Comparison of ENCODE assay signal across 23 cellular contexts in the genomic region with DNA sequence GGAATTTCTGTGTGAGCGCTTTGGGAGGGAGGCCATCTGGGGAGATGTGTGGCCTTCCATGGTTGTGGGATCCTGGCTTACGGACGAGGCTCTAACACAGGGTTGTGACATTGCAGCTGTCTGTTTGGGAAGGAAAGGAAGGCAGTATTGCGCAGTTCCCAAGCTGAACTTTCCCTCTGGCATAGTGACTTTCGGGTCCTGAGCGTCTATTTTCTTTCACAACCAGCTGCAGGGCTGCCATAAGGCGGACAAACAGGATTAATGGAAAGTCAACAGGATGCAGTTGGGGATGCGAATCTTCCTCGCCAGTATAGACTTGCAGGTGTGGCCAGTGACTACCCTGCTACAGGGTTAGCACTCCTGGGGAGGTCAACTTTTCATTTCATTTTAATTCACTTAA. TPM values are rescaled to one million over a fixed set of nuclear protein-coding genes. Genes with fewer than 3 reads are reported as not detected.
DNase-seq lines count a peak whose midpoint lies in the region; ATAC-seq and TF ChIP-seq lines count a peak whose summit lies in the region.
"Had no signal": no experiment of that assay in that cellular context is flagged by ENCODE, and none has a peak within 500 bp of the region (broad histone marks: within the 10 kb centered on the region; RNA-seq: fewer than 3 reads in every experiment).

No MANE protein-coding gene starts in this region.

- no peaks in the 10 kb centered on the region for H3K9me3 Mint-ChIP-seq in endodermal cell
- H3K9me3 Mint-ChIP-seq: CD4-positive, alpha-beta T cell; stimulated activated effector memory CD8-positive, alpha-beta T cell treated with anti-CD3 and anti-CD28 coated beads, Interleukin-12 subunit alpha, Interleukin-12 subunit beta, amount 100 ng/mL, for 72 hours; T-helper 1 cell treated with Interleukin-12 subunit alpha and Interleukin-12 subunit beta and Interleukin-4 antibody, amounts not matched to agents 30 μg/mL and 1 μg/mL, for 36 hours had no signal

- no peaks in the 10 kb centered on the region for H3K27me3 Mint-ChIP-seq in endodermal cell (ENCODE audit: insufficient read depth)
- H3K27me3 Mint-ChIP-seq: CD4-positive, alpha-beta T cell had no signal

- DNase-seq in NCI-H82 treated with DMSO at 0.1 percent for 48 hours (lab: John Stamatoyannopoulos, UW; ENCODE audit: unreplicated experiment) (peak; percentile 32), endodermal cell (no peak), lower lobe of right lung (no peak), ureter (ENCODE audit: low spot score) (peak; percentile 29), NCI-H345 (lab: John Stamatoyannopoulos, UW) (no peak), Right ventricle myocardium inferior (ENCODE audit: missing footprints) (no peak)
- DNase-seq: activated CD8-positive, alpha-beta T cell treated with anti-CD3 and anti-CD28 coated beads, Interleukin-2, amount 10 ng/mL, durations not matched to agents 7 days and 5 days; activated naive CD4-positive, alpha-beta T cell; activated T-cell treated with anti-CD3 and anti-CD28 coated beads, Interleukin-2, amount 50 U/mL, for 48 hours; CD4-positive, alpha-beta T cell; DMS 273 treated with DMSO at 0.1 percent for 48 hours; kidney; mammary epithelial cell; NCI-H2029 treated with DMSO at 0.1 percent for 48 hours; NCI-H2227 treated with DMSO at 0.1 percent for 48 hours; SK-N-SH; stimulated activated CD4-positive, alpha-beta T cell treated with anti-CD3 and anti-CD28 coated beads, Interleukin-4, amount 100 ng/mL, for 24 hours had no signal

- H3K4me3 ChIP-seq in endodermal cell (ENCODE audit: low read length) (no peak overlapping the region), lower lobe of right lung (no peak overlapping the region)
- H3K4me3 ChIP-seq: body of pancreas, HAP-1 had no signal

- intact Hi-C loops in lower lobe of right lung (cut with DNase I) (no loop called here), Right ventricle myocardium inferior (cut with DNase I) (no loop called here)

- TF ChIP-seq CTCF in endodermal cell (conservative IDR thresholded peaks at IDR 0.05) (no peak), lower lobe of right lung (IDR thresholded peaks at IDR 0.05) (no peak)

- H3K36me3 Mint-ChIP-seq in endodermal cell (ENCODE audit: low read depth), result no peaks in the 10 kb centered on the region
- H3K36me3 Mint-ChIP-seq: stimulated activated effector memory CD8-positive, alpha-beta T cell treated with anti-CD3 and anti-CD28 coated beads, Interleukin-12 subunit alpha, Interleukin-12 subunit beta, amount 100 ng/mL, for 72 hours had no signal

- peak overlapping the region; percentile 24 for H3K27ac Mint-ChIP-seq in endodermal cell
- H3K27ac Mint-ChIP-seq: activated CD8-positive, alpha-beta T cell treated with anti-CD3 and anti-CD28 coated beads, Interleukin-2, amount 10 ng/mL, durations not matched to agents 7 days and 5 days; CD4-positive, alpha-beta T cell; T-helper 1 cell treated with Interleukin-12 subunit alpha and Interleukin-12 subunit beta and Interleukin-4 antibody, amounts not matched to agents 30 μg/mL and 1 μg/mL, for 36 hours had no signal

- no peaks in the 10 kb centered on the region for H3K4me1 ChIP-seq in endodermal cell (ENCODE audit: control insufficient read depth, insufficient read depth, low read length)
- H3K4me1 ChIP-seq in lower lobe of right lung, result no peaks in the 10 kb centered on the region
- H3K4me1 ChIP-seq: HAP-1 had no signal

- H3K27me3 ChIP-seq in endodermal cell (ENCODE audit: control insufficient read depth, insufficient read depth, low read length, poor library complexity, severe bottlenecking) (no peaks in the 10 kb centered on the region), lower lobe of right lung (ENCODE audit: low read depth) (no peaks in the 10 kb centered on the region)
- H3K27me3 ChIP-seq: body of pancreas had no signal

- H3K4me3 Mint-ChIP-seq in endodermal cell, result no peak overlapping the region
- H3K4me3 Mint-ChIP-seq: activated CD8-positive, alpha-beta T cell treated with anti-CD3 and anti-CD28 coated beads, Interleukin-2, amount 10 ng/mL, durations not matched to agents 7 days and 5 days; CD4-positive, alpha-beta T cell; stimulated activated effector memory CD8-positive, alpha-beta T cell treated with anti-CD3 and anti-CD28 coated beads, Interleukin-12 subunit alpha, Interleukin-12 subunit beta, amount 100 ng/mL, for 72 hours; T-helper 1 cell treated with Interleukin-12 subunit alpha and Interleukin-12 subunit beta and Interleukin-4 antibody, amounts not matched to agents 30 μg/mL and 1 μg/mL, for 36 hours had no signal

- 92 to 93% methylated on average over 7 to 9 of the region's 9 CpGs for WGBS in endodermal cell (ENCODE audit: insufficient coverage in 1 of 2, insufficient read length in 1 of 2), 2 experiments

- H3K4me1 Mint-ChIP-seq in endodermal cell, result peaks cover 11% of the 10 kb centered on the region

- no peak overlapping the region for H3K9ac ChIP-seq in endodermal cell (ENCODE audit: extremely low read depth, low read length, poor library complexity, severe bottlenecking)
- H3K9ac ChIP-seq: SK-N-SH had no signal

- H3K9me3 ChIP-seq in endodermal cell (ENCODE audit: control insufficient read depth, low read length) (no peaks in the 10 kb centered on the region), lower lobe of right lung (no peaks in the 10 kb centered on the region)
- H3K9me3 ChIP-seq: body of pancreas, HAP-1, SK-N-SH had no signal

- H3K36me3 ChIP-seq in endodermal cell (ENCODE audit: control insufficient read depth, insufficient read depth, low read length), result no peaks in the 10 kb centered on the region
- no peaks in the 10 kb centered on the region for H3K36me3 ChIP-seq in lower lobe of right lung
- H3K36me3 ChIP-seq: HAP-1 had no signal

- H3K27ac ChIP-seq in endodermal cell (ENCODE audit: low read depth, low read length) (no peak overlapping the region), lower lobe of right lung (no peak overlapping the region)
- H3K27ac ChIP-seq: body of pancreas had no signal

- ATAC-seq in lower lobe of right lung (peak; percentile 48 to 57), GM21526 (IDR thresholded peaks at IDR 0.05; ENCODE audit: low FRiP score, unreplicated experiment) (no peak), Right ventricle myocardium inferior (no peak)
- ATAC-seq: activated CD8-positive, alpha-beta T cell treated with anti-CD3 and anti-CD28 coated beads, Interleukin-2, amount 10 ng/mL, durations not matched to agents 7 days and 5 days; body of pancreas; sciatic nerve; stimulated activated effector memory CD8-positive, alpha-beta T cell treated with anti-CD3 and anti-CD28 coated beads, Interleukin-12 subunit alpha, Interleukin-12 subunit beta, amount 100 ng/mL, for 72 hours had no signal

RNA-seq across cellular contexts. Expression of a gene that starts 25.9 kb away (rescaled TPM):
- total RNA-seq in endodermal cell, result 100 to 1,000 TPM; 316 to 356 TPM
- 335 TPM for polyA plus RNA-seq in endodermal cell (2013, experiment 1 of 2)
- 321 TPM for polyA plus RNA-seq in endodermal cell (2013, experiment 2 of 2)
- 116 TPM for total RNA-seq in lower lobe of right lung
- total RNA-seq in ureter, result 158 TPM
- total RNA-seq in Right ventricle myocardium inferior, result 104 TPM

RNA-seq across cellular contexts. Expression of a gene that starts 26.3 kb away (rescaled TPM):
- total RNA-seq in endodermal cell, result 10 to 100 TPM; 19.2 to 27.7 TPM
- polyA plus RNA-seq in endodermal cell (2013, experiment 1 of 2), result 14.0 TPM
- polyA plus RNA-seq in endodermal cell (2013, experiment 2 of 2), result 14.8 TPM
- total RNA-seq in lower lobe of right lung, result 13.1 TPM
- total RNA-seq in ureter, result 27.4 TPM
- total RNA-seq in Right ventricle myocardium inferior, result 16.4 TPM

RNA-seq across cellular contexts. Expression of a gene that starts 31.7 kb away (rescaled TPM):
- total RNA-seq in endodermal cell, result 10 to 100 TPM; 10.4 to 20.5 TPM
- polyA plus RNA-seq in endodermal cell (2013, experiment 1 of 2), result 34.9 TPM
- polyA plus RNA-seq in endodermal cell (2013, experiment 2 of 2), result 26.8 TPM
- 21.7 TPM for total RNA-seq in lower lobe of right lung
- total RNA-seq in ureter, result 20.7 TPM
- 46.2 TPM for total RNA-seq in Right ventricle myocardium inferior

Comparison
In these comparisons a context has a peak if more than half of its experiments do, and no peak if none do; other contexts are left out.
1. DNase-seq: peak in NCI-H82 treated with DMSO at 0.1 percent for 48 hours (single experiment) and ureter (single experiment); none in endodermal cell (single experiment), lower lobe of right lung (single experiment), NCI-H345 (single experiment) and Right ventricle myocardium inferior (single experiment).
2. ATAC-seq: peak in lower lobe of right lung (2 of 2); none in GM21526 (single experiment) and Right ventricle myocardium inferior (single experiment).